10 cellular contexts compared by ENCODE assay signal in the genomic region with DNA sequence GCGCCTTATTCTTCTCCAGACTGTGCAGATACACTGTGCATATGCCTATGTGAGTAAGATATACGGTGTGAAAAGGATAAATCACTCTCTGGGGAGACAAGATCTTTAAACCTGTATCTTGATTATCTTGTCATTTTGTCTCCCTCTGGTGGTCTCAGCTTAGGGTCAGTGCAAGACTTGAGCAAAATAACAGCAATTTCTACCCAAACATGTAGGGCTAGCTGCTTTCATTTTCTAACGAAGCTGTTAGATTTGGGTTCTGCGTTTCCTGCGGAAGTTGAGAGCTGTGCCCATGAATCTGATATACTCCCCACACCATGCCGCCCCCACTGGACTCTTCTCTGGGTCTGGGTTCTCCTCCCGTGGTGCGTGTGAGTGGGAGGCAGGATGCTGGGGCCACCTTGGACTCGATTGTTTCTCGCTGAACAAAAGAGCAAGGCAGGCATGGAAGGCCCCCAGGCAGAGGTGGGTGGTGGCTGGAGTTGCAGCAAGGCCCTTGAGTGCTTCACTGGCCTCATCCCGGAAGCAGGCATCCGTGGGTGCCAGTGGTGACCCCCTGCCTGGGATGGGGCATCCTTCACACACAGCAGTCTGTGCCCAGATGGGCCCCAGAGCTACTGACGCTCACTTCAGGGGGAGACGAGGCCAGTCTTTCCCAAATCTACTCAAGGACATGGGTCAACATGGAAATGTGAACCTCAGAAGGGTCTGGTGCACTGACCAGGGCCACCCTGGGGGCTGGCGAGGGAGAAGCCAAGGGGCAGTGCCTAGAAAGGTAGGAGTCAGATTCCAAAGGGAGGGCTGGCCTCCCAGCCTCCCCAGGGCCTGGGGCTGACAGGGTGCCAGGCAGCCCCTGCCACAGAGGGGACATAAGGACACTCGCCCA.
A peak's percentile ranks its signal among the peaks of the same experiment; 100 is the strongest.
DNase-seq lines count a peak whose midpoint lies in the region; ATAC-seq and TF ChIP-seq lines count a peak whose summit lies in the region.
"Had no signal": no experiment of that assay in that cellular context is flagged by ENCODE, and none has a peak within 500 bp of the region (broad histone marks: within the 10 kb centered on the region; RNA-seq: fewer than 3 reads in every experiment).

No MANE protein-coding gene starts in this region.

- POLR2A ChIA-PET in MCF 10A (lab: Yijun Ruan, JAX): interaction anchor here (0.7 kb wide), 1 partner anchor 72 kb away, joined by 3 read pairs; no protein-coding TSS in a partner anchor

- H3K9me3 ChIP-seq in effector memory CD4-positive, alpha-beta T cell (ENCODE audit: control insufficient read depth, low read length): no peaks in the 10 kb centered on the region
- no peaks in the 10 kb centered on the region for H3K9me3 ChIP-seq in vagina

- intact Hi-C loops in vagina (cut with DNase I) (no loop called here), MCF 10A (cut with micrococcal nuclease) (loop anchor here (1.0 kb wide), 1 partner anchor 92 kb away; no protein-coding TSS in a partner anchor)

- no peak overlapping the region for H3K4me3 Mint-ChIP-seq in MCF 10A (ENCODE audit: unreplicated experiment)

- H3K4me3 ChIP-seq in effector memory CD4-positive, alpha-beta T cell (ENCODE audit: insufficient read depth, low read depth, low read length, poor library complexity, severe bottlenecking): peak overlapping the region; percentile 19
- no peak overlapping the region for H3K4me3 ChIP-seq in vagina

- H3K4me1 Mint-ChIP-seq in MCF 10A (ENCODE audit: insufficient read depth, unreplicated experiment): no peaks in the 10 kb centered on the region

- H3K36me3 ChIP-seq in effector memory CD4-positive, alpha-beta T cell (ENCODE audit: control insufficient read depth, insufficient read depth, low read length): no peaks in the 10 kb centered on the region
- no peaks in the 10 kb centered on the region for H3K36me3 ChIP-seq in vagina

- no peak for TF ChIP-seq POLR2A in vagina (IDR thresholded peaks at IDR 0.05)

- H3K9me3 Mint-ChIP-seq in MCF 10A (ENCODE audit: unreplicated experiment): peaks cover 8% of the 10 kb centered on the region

- no peak for DNase-seq in activated CD4-positive, CD25-positive, alpha-beta regulatory T cell treated with anti-CD3 and anti-CD28 coated beads, Interleukin-2, amount 50 U/mL, for 72 hours
- DNase-seq in effector memory CD4-positive, alpha-beta T cell: no peak
- DNase-seq in smooth muscle cell of the brain vasculature (ENCODE audit: low read depth, low spot score): peak; percentile 20
- DNase-seq in dedifferentiated amniotic fluid mesenchymal stem cell (ENCODE audit: extremely low spot score): no peak
- no peak for DNase-seq in vagina (ENCODE audit: extremely low spot score in 2 of 2)
- no peak for DNase-seq in MCF 10A (ENCODE audit: unreplicated experiment)
- DNase-seq: NCI-H2029 had no signal

- no peak overlapping the region for H3K27ac ChIP-seq in effector memory CD4-positive, alpha-beta T cell (ENCODE audit: insufficient read depth, low read length, poor library complexity, severe bottlenecking)
- no peak overlapping the region for H3K27ac ChIP-seq in vagina
- H3K27ac ChIP-seq: C4-2B had no signal

- H3K27me3 ChIP-seq in effector memory CD4-positive, alpha-beta T cell (replicated peaks; ENCODE audit: control insufficient read depth, insufficient read depth, low read length, poor library complexity, severe bottlenecking): no peaks in the 10 kb centered on the region
- H3K27me3 ChIP-seq in vagina: no peaks in the 10 kb centered on the region

- H3K4me1 ChIP-seq in effector memory CD4-positive, alpha-beta T cell (ENCODE audit: control insufficient read depth, insufficient read depth, low read length, poor library complexity, severe bottlenecking): no peaks in the 10 kb centered on the region
- H3K4me1 ChIP-seq in vagina: no peaks in the 10 kb centered on the region

- H3K36me3 Mint-ChIP-seq in MCF 10A (ENCODE audit: insufficient read depth, unreplicated experiment): no peaks in the 10 kb centered on the region

- BruUV-seq in MCF 10A (replicated peaks; lab: Mats Ljungman, UMichigan): no TSS peak

- peak; percentile 27 to 35 for ATAC-seq in activated CD4-positive, CD25-positive, alpha-beta regulatory T cell treated with anti-CD3 and anti-CD28 coated beads, Interleukin-2, amount 50 U/mL, for 24 hours
- 0 out of 3 replicates have a peak, but pooled peaks have one; percentile 12 for ATAC-seq in SK-N-SH treated with all-trans-retinoic acid at 6 μM for 48 hours

- TF ChIP-seq CTCF in vagina (IDR thresholded peaks at IDR 0.05) (no peak), MCF 10A (IDR thresholded peaks at IDR 0.05; ENCODE audit: unreplicated experiment) (no peak)

- H3K27me3 Mint-ChIP-seq in MCF 10A (ENCODE audit: insufficient read depth, unreplicated experiment): no peaks in the 10 kb centered on the region

- H3K27ac Mint-ChIP-seq in MCF 10A (ENCODE audit: low read depth, unreplicated experiment): no peak overlapping the region

- CTCF ChIA-PET in MCF 10A (lab: Yijun Ruan, JAX): interaction anchor here (0.5 to 2.4 kb wide), 14 partner anchors 8 to 462 kb away, joined by 3 to 20 read pairs (median 4); no protein-coding TSS in a partner anchor

TF ChIP-seq in SK-N-SH treated with all-trans-retinoic acid at 6 μM for 48 hours, 23 proteins besides CTCF, POLR2A, EP300 and RAD21:
- no peak for TF ChIP-seq CREB5 (CRISPR knock-in tag; IDR thresholded peaks at IDR 0.05; ENCODE audit: low read depth)
- no peak for TF ChIP-seq ISL1 (CRISPR knock-in tag; IDR thresholded peaks at IDR 0.05)
- no peak for TF ChIP-seq ARNTL (CRISPR knock-in tag; IDR thresholded peaks at IDR 0.05; ENCODE audit: borderline replicate concordance, low read depth)
- TF ChIP-seq ZNF565 (CRISPR knock-in tag; conservative IDR thresholded peaks at IDR 0.05; ENCODE audit: low read depth): no peak
- TF ChIP-seq ZFP3 (CRISPR knock-in tag; IDR thresholded peaks at IDR 0.05): no peak
- TF ChIP-seq ZC3H10 (CRISPR knock-in tag; IDR thresholded peaks at IDR 0.05): no peak
- TF ChIP-seq ESRRG (CRISPR knock-in tag; IDR thresholded peaks at IDR 0.05): no peak
- TF ChIP-seq ZNF70 (CRISPR knock-in tag; IDR thresholded peaks at IDR 0.05): no peak
- no peak for TF ChIP-seq RARB (CRISPR knock-in tag; IDR thresholded peaks at IDR 0.05)
